ENCODE assay signal across 14 cellular contexts in genomic region chr7:82410461-82410860, GRCh38. TPM values are rescaled to one million over a fixed set of nuclear protein-coding genes. Genes with fewer than 3 reads are reported as not detected.
A peak's percentile ranks its signal among the peaks of the same experiment; 100 is the strongest.
DNase-seq lines count a peak whose midpoint lies in the region; ATAC-seq, FAIRE-seq and TF ChIP-seq lines count a peak whose summit lies in the region.
"Had no signal": no experiment of that assay in that cellular context is flagged by ENCODE, and none has a peak within 500 bp of the region (broad histone marks: within the 10 kb centered on the region; RNA-seq: fewer than 3 reads in every experiment).

No MANE protein-coding gene starts in this region.

- H3K4me1 ChIP-seq in GM12878 (ENCODE audit: control insufficient read depth, insufficient read depth, low read length) (no peaks in the 10 kb centered on the region), keratinocyte (ENCODE audit: control insufficient read depth, extremely low read depth, insufficient read depth, low read length) (peaks cover 2% of the 10 kb centered on the region), transverse colon (no peaks in the 10 kb centered on the region), upper lobe of right lung (no peaks in the 10 kb centered on the region)

- H3K4me2 ChIP-seq in GM12878 (ENCODE audit: control insufficient read depth, insufficient read depth) (no peak overlapping the region), keratinocyte (ENCODE audit: control insufficient read depth, extremely low read depth, insufficient read depth, low read depth, low read length) (peak overlapping the region; percentile 80)

- H3K27ac ChIP-seq in GM12878 (ENCODE audit: control insufficient read depth, insufficient read depth) (no peak overlapping the region), keratinocyte (ENCODE audit: control insufficient read depth, insufficient read depth, low read length) (no peak overlapping the region), transverse colon (peak overlapping the region in 3 of 4 donors; percentile 22 to 54 (median 29)), upper lobe of right lung (no peak overlapping the region)
- H3K27ac ChIP-seq: SK-N-MC had no signal

- RAD21 ChIA-PET in GM12878 (lab: Charles Lee; ENCODE audit: unreplicated experiment), result interaction anchor here (0.8 to 4.6 kb wide), 6 partner anchors 13 to 63 kb away, joined by 3 to 19 read pairs (median 4); no protein-coding TSS in a partner anchor

- TF ChIP-seq EP300 in GM12878 (IDR thresholded peaks at IDR 0.05; ENCODE audit: borderline replicate concordance in 1 of 2, control insufficient read depth in 1 of 2, low read depth in 2 of 2, low read length in 2 of 2), result no peak
- TF ChIP-seq EP300 in transverse colon (IDR thresholded peaks at IDR 0.05; ENCODE audit: low read depth), result no peak

- TF ChIP-seq POLR2A in GM12878 (IDR thresholded peaks at IDR 0.05; ENCODE audit: low read depth, low read length), result no peak
- no peak for TF ChIP-seq POLR2A in transverse colon (IDR thresholded peaks at IDR 0.05)

- no peaks in the 10 kb centered on the region for H3K36me3 ChIP-seq in GM12878 (ENCODE audit: control insufficient read depth in 2 of 2, insufficient read depth in 2 of 2, low read length in 1 of 2)
- no peaks in the 10 kb centered on the region for H3K36me3 ChIP-seq in keratinocyte (ENCODE audit: control insufficient read depth in 2 of 2, extremely low read depth in 1 of 2, insufficient read depth in 2 of 2, low read length in 2 of 2)
- H3K36me3 ChIP-seq in transverse colon, result no peaks in the 10 kb centered on the region
- H3K36me3 ChIP-seq in upper lobe of right lung, result no peaks in the 10 kb centered on the region

- CTCF ChIA-PET in GM12878 (lab: Yijun Ruan, JAX), result interaction anchor here (0.8 to 1.3 kb wide), 5 partner anchors 15 to 161 kb away, joined by 3 to 4 read pairs (median 3); no protein-coding TSS in a partner anchor

- DNase-seq in NCI-H748 (lab: John Stamatoyannopoulos, UW; ENCODE audit: unreplicated experiment), result peak; percentile 40
- DNase-seq in NCI-H748 treated with DMSO at 0.1 percent for 48 hours (lab: John Stamatoyannopoulos, UW), result no peak
- DNase-seq in GM12878 (ENCODE audit: low read depth, low spot score), result no peak
- no peak for DNase-seq in keratinocyte (ENCODE audit: low read depth, low spot score)
- DNase-seq in transverse colon, result no peak
- no peak for DNase-seq in upper lobe of right lung
- DNase-seq: DND-41; foreskin melanocyte; stimulated activated CD4-positive, alpha-beta T cell treated with anti-CD3 and anti-CD28 coated beads, Interleukin-12 subunit alpha, Interleukin-12 subunit beta, amount 100 ng/mL, for 4 hours had no signal

- no peaks in the 10 kb centered on the region for H3K27me3 ChIP-seq in GM12878 (replicated peaks in 1 of 2; ENCODE audit: control insufficient read depth in 2 of 2, insufficient read depth in 2 of 2, low read length in 1 of 2)
- no peaks in the 10 kb centered on the region for H3K27me3 ChIP-seq in keratinocyte (ENCODE audit: control insufficient read depth, extremely low read depth, insufficient read depth, low read length)
- no peaks in the 10 kb centered on the region for H3K27me3 ChIP-seq in transverse colon
- H3K27me3 ChIP-seq in upper lobe of right lung, result no peaks in the 10 kb centered on the region

- dilution Hi-C loops in keratinocyte (cut with MboI; ENCODE audit: extremely low pct_ligation_motif_present, low sequenced_read_pairs), result no loop called here

- no peaks in the 10 kb centered on the region for H3K9me3 ChIP-seq in GM12878 (replicated peaks; ENCODE audit: control insufficient read depth, insufficient read depth, low read length)
- no peaks in the 10 kb centered on the region for H3K9me3 ChIP-seq in keratinocyte (ENCODE audit: control insufficient read depth, low read depth, low read length)
- no peaks in the 10 kb centered on the region for H3K9me3 ChIP-seq in transverse colon
- no peaks in the 10 kb centered on the region for H3K9me3 ChIP-seq in upper lobe of right lung

- ATAC-seq in GM12878, result peak; percentile 5; the same call in 1 of the 3 replicates
- no peak for ATAC-seq in GM21360 (IDR thresholded peaks at IDR 0.05; ENCODE audit: unreplicated experiment)
- ATAC-seq in GM18517 (IDR thresholded peaks at IDR 0.05; ENCODE audit: unreplicated experiment), result no peak
- ATAC-seq in upper lobe of right lung, result no peak
- ATAC-seq: activated T-helper 17 cell treated with anti-CD3 and anti-CD28 coated beads, Interleukin-2, amount 50 U/mL, for 72 hours had no signal

- no peak for TF ChIP-seq RAD21 in GM12878 (IDR thresholded peaks at IDR 0.05; ENCODE audit: insufficient read depth, low read depth, low read length)

- TF ChIP-seq CTCF in GM12878 (IDR thresholded peaks at IDR 0.05 in 2 of 3, conservative IDR thresholded peaks at IDR 0.05 in 1 of 3; ENCODE audit: control insufficient read depth in 2 of 3, extremely low read depth in 1 of 3, insufficient read depth in 1 of 3, low read depth in 3 of 3, low read length in 3 of 3) (no peak), keratinocyte (optimal IDR thresholded peaks at IDR 0.05 in 1 of 3, IDR thresholded peaks at IDR 0.05 in 1 of 3, conservative IDR thresholded peaks at IDR 0.05 in 1 of 3; ENCODE audit: extremely low read depth in 1 of 3, insufficient read depth in 2 of 3, low read length in 3 of 3) (no peak), transverse colon (IDR thresholded peaks at IDR 0.05) (no peak), upper lobe of right lung (IDR thresholded peaks at IDR 0.05) (no peak)

- POLR2A ChIA-PET in GM12878 (lab: Charles Lee), result interaction anchor here (0.5 to 3.3 kb wide), 6 partner anchors 15 to 178 kb away, joined by 3 to 14 read pairs (median 4); no protein-coding TSS in a partner anchor

- H4K20me1 ChIP-seq in GM12878 (ENCODE audit: control insufficient read depth, insufficient read depth) (no peaks in the 10 kb centered on the region), keratinocyte (ENCODE audit: control insufficient read depth, extremely low read depth, insufficient read depth, low read length) (no peaks in the 10 kb centered on the region)

- in situ Hi-C loops in GM12878 (cut with MboI) (no loop called here), transverse colon (cut with MboI; ENCODE audit: low pct_ligation_motif_present in 1 of 4, low pct_unique_long_range_greater_than_20kb in 1 of 4, low sequenced_read_pairs in 3 of 4) (no loop called here)

- H2AFZ ChIP-seq in GM12878 (ENCODE audit: control insufficient read depth, low read depth, low read length) (no peak overlapping the region), keratinocyte (ENCODE audit: control insufficient read depth, low read length) (peak overlapping the region; percentile 88)

- SMC1A ChIA-PET in GM12878 (lab: Charles Lee; ENCODE audit: uncharacterized antibody, unreplicated experiment), result interaction anchor here (0.7 to 4.4 kb wide), 14 partner anchors 9 to 70 kb away, joined by 3 to 36 read pairs (median 4); no protein-coding TSS in a partner anchor

- FAIRE-seq in GM12878 (lab: Jason Lieb, UNC), result no peak
- FAIRE-seq in keratinocyte (lab: Jason Lieb, UNC), result no peak
- FAIRE-seq: A204.1 had no signal

- intact Hi-C loops in GM12878 (cut with micrococcal nuclease; ENCODE audit: unreplicated experiment) (no loop called here), transverse colon (cut with DNase I; ENCODE audit: low total_unique reads) (no loop called here), upper lobe of right lung (cut with DNase I) (no loop called here)

- BruUV-seq in GM12878 (replicated peaks; lab: Mats Ljungman, UMichigan), result no TSS peak

- no peaks in the 10 kb centered on the region for H3K9me1 ChIP-seq in keratinocyte (ENCODE audit: control insufficient read depth, extremely low read depth, insufficient read depth, low read length)

- no peak overlapping the region for H3K4me3 ChIP-seq in GM12878
- peak overlapping the region in 2 of 3 experiments; percentile 43 to 44 for H3K4me3 ChIP-seq in keratinocyte (ENCODE audit: control insufficient read depth in 2 of 3, extremely low read depth in 1 of 3, insufficient read depth in 2 of 3, low read depth in 1 of 3, low read length in 3 of 3)
- no peak overlapping the region for H3K4me3 ChIP-seq in transverse colon
- H3K4me3 ChIP-seq in upper lobe of right lung, result no peak overlapping the region
- H3K4me3 ChIP-seq: SK-N-MC had no signal

- 60% methylated on average over 10 of the region's 10 CpGs for WGBS in GM12878 (ENCODE audit: insufficient coverage, insufficient replicate concordance, low lambda C conversion rate, missing lambda C conversion rate)
- 85 to 88% methylated on average over 10 of the region's 10 CpGs for WGBS in transverse colon (ENCODE audit: low coverage in 1 of 2), 2 donors

- H3K9ac ChIP-seq in GM12878 (ENCODE audit: control insufficient read depth, insufficient read depth, low read length) (no peak overlapping the region), keratinocyte (ENCODE audit: control insufficient read depth, extremely low read depth, insufficient read depth, low read length) (peak overlapping the region; percentile 25)

- H3K79me2 ChIP-seq in GM12878 (ENCODE audit: control insufficient read depth, insufficient read depth, low read length), result no peaks in the 10 kb centered on the region
- no peaks in the 10 kb centered on the region for H3K79me2 ChIP-seq in keratinocyte (ENCODE audit: control insufficient read depth, insufficient read depth, low read length)

RNA-seq across cellular contexts. Expression of gene CACNA2D1, which starts 33.1 kb away (rescaled TPM):
- 115 and 128 TPM in 2 replicates for total RNA-seq in GM12878 (2013; cell fraction: nucleolus; rRNA removed)
- 0.96 and 2.1 TPM in 2 replicates for total RNA-seq in GM12878 (2014; rRNA removed)
- total RNA-seq in GM12878 (2014; rRNA removed; fragmentation: Illumina TruSeq; extraction: Trizol), result 1.1 and 1.6 TPM in 2 replicates
- total RNA-seq in GM12878 (2021), result 1.5 and 2.4 TPM in 2 replicates
- polyA plus RNA-seq in GM12878 (2011; ENCODE audit: low read depth), result not detected
- 14.8 and 22.8 TPM in 2 replicates for polyA plus RNA-seq in GM12878 (2011; rRNA removed)
- 4.6 and 5.0 TPM in 2 replicates for polyA plus RNA-seq in GM12878 (2011; cell fraction: cytosol; rRNA removed)
- polyA plus RNA-seq in GM12878 (2011; cell fraction: nucleus; rRNA removed), result 19.8 and 20.3 TPM in 2 replicates
- polyA plus RNA-seq in GM12878 (2012), result 0.14 TPM in 1 of 2 replicates, not detected in the other
- polyA plus RNA-seq in GM12878 (2014; fragmentation: Illumina TruSeq; extraction: Trizol), result 0.98 and 3.8 TPM in 2 replicates
- under 1 TPM; 0.14 to 0.15 TPM for polyA plus RNA-seq in GM12878 (2014; fragmentation: Nextera tagmentation; extraction: Ambion mirVana)
- 0.35 and 0.91 TPM in 2 replicates for polyA plus RNA-seq in GM12878 (2014; rRNA removed)
- polyA plus RNA-seq in GM12878 (2016; fragmentation: Nextera tagmentation; extraction: Ambion mirVana), result 1 to 10 TPM in 1 of 2 experiments, under 1 TPM in 1; 0.74 to 1.2 TPM
- polyA minus RNA-seq in GM12878 (2011; rRNA and poly(A)+ RNA removed), result 53.6 and 66.9 TPM in 2 replicates
- polyA minus RNA-seq in GM12878 (2011; cell fraction: cytosol; rRNA and poly(A)+ RNA removed), result 22.9 and 29.3 TPM in 2 replicates
- polyA minus RNA-seq in GM12878 (2011; cell fraction: nucleus; rRNA and poly(A)+ RNA removed), result 97.6 and 186 TPM in 2 replicates
- 1.3 to 2.0 TPM (median 1.8 TPM) in 3 replicates for polyA plus RNA-seq in keratinocyte
- 2.5 TPM for polyA plus RNA-seq in keratinocyte (2011; ENCODE audit: low read depth)
- 0.79 and 1.4 TPM in 2 replicates for polyA plus RNA-seq in keratinocyte (2011; cell fraction: cytosol; rRNA removed)
- polyA plus RNA-seq in keratinocyte (2011; cell fraction: nucleus; rRNA removed), result 2.8 and 4.2 TPM in 2 replicates
- 1.2 and 2.8 TPM in 2 replicates for polyA plus RNA-seq in keratinocyte (2012; ENCODE audit: low replicate concordance)
- 1.3 to 13.0 TPM (median 4.8 TPM) in 3 replicates for polyA minus RNA-seq in keratinocyte
- polyA minus RNA-seq in keratinocyte (2011; cell fraction: cytosol; rRNA and poly(A)+ RNA removed), result 7.3 TPM
- 9.0 and 19.7 TPM in 2 replicates for polyA minus RNA-seq in keratinocyte (2011; cell fraction: nucleus; rRNA and poly(A)+ RNA removed)
- 100 to 1,000 TPM in 1 of 4 donors, 10 to 100 TPM in 3; 11.0 to 126 (median 22.9) TPM for total RNA-seq in transverse colon
- total RNA-seq in upper lobe of right lung, result 10.3 TPM
- total RNA-seq: activated T-helper 17 cell treated with anti-CD3 and anti-CD28 coated beads, Interleukin-2, amount 50 U/mL, for 72 hours had no signal

Comparison
In these comparisons a context has a peak if more than half of its experiments do, and no peak if none do; other contexts are left out.
1. H3K27ac ChIP-seq: peak in transverse colon (3 of 4); none in GM12878 (single experiment), keratinocyte (single experiment) and upper lobe of right lung (single experiment).
2. H3K4me3 ChIP-seq: peak in keratinocyte (2 of 3); none in GM12878 (single experiment), transverse colon (0 of 4) and upper lobe of right lung (single experiment).